ENCODE assay signal across 29 cellular contexts in genomic region chr10:70688828-70689227, GRCh38. TPM values are rescaled to one million over a fixed set of nuclear protein-coding genes. Genes with fewer than 3 reads are reported as not detected.
"Had no signal": no experiment of that assay in that cellular context is flagged by ENCODE, and none has a peak within 500 bp of the region (broad histone marks: within the 10 kb centered on the region; RNA-seq: fewer than 3 reads in every experiment).

No MANE protein-coding gene starts in this region.

- H3K4me1 Mint-ChIP-seq: stimulated activated memory B cell treated with anti-CD40 and anti-IgM and Interleukin-4, amounts not matched to agents 10 μg/mL and 1 μg/mL and 100 μg/mL, for 72 hours had no signal

- DNase-seq: stimulated activated CD4-positive, alpha-beta T cell treated with anti-CD3 and anti-CD28 coated beads, Interleukin-2, amount 100 ng/mL, for 24 hours; stimulated activated CD4-positive, alpha-beta T cell treated with anti-CD3 and anti-CD28 coated beads, Interleukin-2, amount 100 ng/mL, for 48 hours; stimulated activated CD4-positive, alpha-beta T cell treated with anti-CD3 and anti-CD28 coated beads, Interleukin-4, amount 100 ng/mL, for 1 hour; stimulated activated CD4-positive, alpha-beta T cell treated with anti-CD3 and anti-CD28 coated beads, Interleukin-4, amount 100 ng/mL, for 24 hours; stimulated activated CD4-positive, alpha-beta T cell treated with anti-CD3 and anti-CD28 coated beads, Interleukin-4, amount 100 ng/mL, for 4 hours; stimulated activated CD8-positive, alpha-beta memory T cell treated with anti-CD3 and anti-CD28 coated beads, Interleukin-4, amount 100 ng/mL, for 48 hours; stimulated activated naive B cell treated with anti-CD40 and anti-IgM and Interleukin-4, amounts not matched to agents 10 μg/mL and 1 μg/mL and 100 μg/mL, for 72 hours; stimulated activated naive CD4-positive, alpha-beta T cell; stimulated activated naive CD4-positive, alpha-beta T cell treated with Interleukin-2 at 50 U/mL for 16 hours; stomach; substantia nigra; testis; thyroid gland; tibial artery; transverse colon; trophoblast cell; upper lobe of left lung; upper lobe of right lung; uterus had no signal

- H3K36me3 ChIP-seq: stomach, suprapubic skin, thoracic aorta, thyroid gland, tibial artery, tibial nerve, transverse colon, upper lobe of left lung, upper lobe of right lung, uterus, vagina had no signal

- H3K4me1 ChIP-seq: thyroid gland, upper lobe of left lung, upper lobe of right lung, uterus had no signal

- H3K27ac ChIP-seq: stomach, suprapubic skin, testis, thoracic aorta, thyroid gland, tibial artery, tibial nerve, transverse colon, upper lobe of left lung, upper lobe of right lung, uterus, vagina had no signal

- H3K27ac Mint-ChIP-seq: stimulated activated effector memory CD8-positive, alpha-beta T cell treated with anti-CD3 and anti-CD28 coated beads, Interleukin-12 subunit alpha, Interleukin-12 subunit beta, amount 100 ng/mL, for 72 hours; stimulated activated memory B cell treated with anti-CD40 and anti-IgM and Interleukin-4, amounts not matched to agents 10 μg/mL and 1 μg/mL and 100 μg/mL, for 72 hours; stimulated activated naive B cell treated with anti-CD40 and anti-IgM and Interleukin-4, amounts not matched to agents 10 μg/mL and 1 μg/mL and 100 μg/mL, for 72 hours; stimulated activated naive CD8-positive, alpha-beta T cell treated with anti-CD3 and anti-CD28 coated beads, Interleukin-15, Interleukin-2, amounts not matched to agents 100 ng/mL and 50 ng/mL, for 24 hours; type B pancreatic cell had no signal

- H3K9me3 ChIP-seq: stomach, suprapubic skin, testis, thoracic aorta, thyroid gland, tibial artery, tibial nerve, transverse colon, upper lobe of left lung, upper lobe of right lung, uterus, vagina had no signal

- H3K4me3 Mint-ChIP-seq: stimulated activated effector memory CD8-positive, alpha-beta T cell treated with anti-CD3 and anti-CD28 coated beads, Interleukin-12 subunit alpha, Interleukin-12 subunit beta, amount 100 ng/mL, for 72 hours; stimulated activated memory B cell treated with anti-CD40 and anti-IgM and Interleukin-4, amounts not matched to agents 10 μg/mL and 1 μg/mL and 100 μg/mL, for 72 hours; stimulated activated naive B cell treated with anti-CD40 and anti-IgM and Interleukin-4, amounts not matched to agents 10 μg/mL and 1 μg/mL and 100 μg/mL, for 72 hours; stimulated activated naive CD8-positive, alpha-beta T cell treated with anti-CD3 and anti-CD28 coated beads, Interleukin-15, Interleukin-2, amounts not matched to agents 100 ng/mL and 50 ng/mL, for 24 hours; type B pancreatic cell had no signal

- H3K27me3 Mint-ChIP-seq: stimulated activated naive CD8-positive, alpha-beta T cell treated with anti-CD3 and anti-CD28 coated beads, Interleukin-15, Interleukin-2, amounts not matched to agents 100 ng/mL and 50 ng/mL, for 24 hours had no signal

- H3K4me3 ChIP-seq: stomach, suprapubic skin, testis, thoracic aorta, thyroid gland, tibial artery, tibial nerve, transverse colon, upper lobe of left lung, upper lobe of right lung, uterus, vagina had no signal

- FAIRE-seq: urothelium cell line had no signal

- H3K9me3 Mint-ChIP-seq: stimulated activated effector memory CD8-positive, alpha-beta T cell treated with anti-CD3 and anti-CD28 coated beads, Interleukin-12 subunit alpha, Interleukin-12 subunit beta, amount 100 ng/mL, for 72 hours; stimulated activated memory B cell treated with anti-CD40 and anti-IgM and Interleukin-4, amounts not matched to agents 10 μg/mL and 1 μg/mL and 100 μg/mL, for 72 hours; stimulated activated naive B cell treated with anti-CD40 and anti-IgM and Interleukin-4, amounts not matched to agents 10 μg/mL and 1 μg/mL and 100 μg/mL, for 72 hours; stimulated activated naive CD8-positive, alpha-beta T cell treated with anti-CD3 and anti-CD28 coated beads, Interleukin-15, Interleukin-2, amounts not matched to agents 100 ng/mL and 50 ng/mL, for 24 hours; type B pancreatic cell had no signal

- ATAC-seq: stimulated activated memory B cell treated with anti-CD40 and anti-IgM and Interleukin-4, amounts not matched to agents 10 μg/mL and 1 μg/mL and 100 μg/mL, for 72 hours; stimulated activated naive B cell treated with anti-CD40 and anti-IgM and Interleukin-4, amounts not matched to agents 10 μg/mL and 1 μg/mL and 100 μg/mL, for 72 hours; upper lobe of right lung had no signal

- H3K27me3 ChIP-seq: stomach, suprapubic skin, testis, thyroid gland, tibial artery, tibial nerve, transverse colon, upper lobe of left lung, upper lobe of right lung, uterus, vagina had no signal

RNA-seq across cellular contexts. Expression of gene ADAMTS14, which starts 16.5 kb away (rescaled TPM):
- total RNA-seq: subcutaneous adipose tissue, thyroid gland, vagina had no signal
